ENCODE assay signal across 1 cellular context in genomic region chr12:53268637-53269562, GRCh38.
TF ChIP-seq lines count a peak whose summit lies in the region.

No MANE protein-coding gene starts in this region.

TF ChIP-seq in WTC11, 78 proteins besides CTCF, POLR2A, EP300 and RAD21 (continued from another document):
- TF ChIP-seq AFF4 (CRISPR knock-in tag; IDR thresholded peaks at IDR 0.05; ENCODE audit: borderline replicate concordance), result no peak
- TF ChIP-seq ZNF532 (CRISPR knock-in tag; IDR thresholded peaks at IDR 0.05; ENCODE audit: borderline replicate concordance), result no peak
- no peak for TF ChIP-seq E2F5 (CRISPR knock-in tag; IDR thresholded peaks at IDR 0.05)
- no peak for TF ChIP-seq FOXK1 (CRISPR knock-in tag; IDR thresholded peaks at IDR 0.05)
- TF ChIP-seq ARID4B (CRISPR knock-in tag; IDR thresholded peaks at IDR 0.05; ENCODE audit: borderline replicate concordance), result no peak
- no peak for TF ChIP-seq ATF3 (CRISPR knock-in tag; conservative IDR thresholded peaks at IDR 0.05)
